ENCODE assay signal across 11 cellular contexts in genomic region chr5:163760498-163760897, GRCh38.
DNase-seq lines count a peak whose midpoint lies in the region; ATAC-seq and TF ChIP-seq lines count a peak whose summit lies in the region.
"Had no signal": no experiment of that assay in that cellular context is flagged by ENCODE, and none has a peak within 500 bp of the region (broad histone marks: within the 10 kb centered on the region; RNA-seq: fewer than 3 reads in every experiment).

No MANE protein-coding gene starts in this region.

- H4K5ac ChIP-seq in IMR-90 (ENCODE audit: low read depth, low read length) = peak overlapping the region; percentile 69; the same call in 1 of the 2 replicates

- dilution Hi-C loops in IMR-90 (cut with HindIII; ENCODE audit: low sequenced_read_pairs, unreplicated experiment) (no loop called here), mammary epithelial cell (cut with HindIII; ENCODE audit: low sequenced_read_pairs) (no loop called here)

- ATAC-seq in IMR-90 (ENCODE audit: low read depth) (peak; percentile 87), HG02840 (IDR thresholded peaks at IDR 0.05; ENCODE audit: low FRiP score, unreplicated experiment) (no peak)

- TF ChIP-seq RAD21 in IMR-90 (IDR thresholded peaks at IDR 0.05; ENCODE audit: low read length) = no peak
- no peak for TF ChIP-seq RAD21 in liver (IDR thresholded peaks at IDR 0.05)

- H4K8ac ChIP-seq in IMR-90 (ENCODE audit: low read depth in 2 of 2, low read length in 2 of 2) = peak overlapping the region; percentile 44 to 69

- H3K9me1 ChIP-seq in IMR-90 (ENCODE audit: insufficient read depth, low read length) = no peaks in the 10 kb centered on the region

- peak overlapping the region; percentile 45 for H2BK20ac ChIP-seq in IMR-90 (ENCODE audit: low read depth, low read length)

- peak overlapping the region; percentile 28; the same call in 1 of the 2 replicates for H3K23ac ChIP-seq in IMR-90 (ENCODE audit: low read depth, low read length)

- intact Hi-C loops in IMR-90 (cut with micrococcal nuclease) (no loop called here), mammary epithelial cell (cut with micrococcal nuclease) (no loop called here), ascending aorta (cut with DNase I) (no loop called here)

- H2BK15ac ChIP-seq in IMR-90 (ENCODE audit: low read depth, low read length) = no peak overlapping the region; the same call in 2 of the 3 replicates

- peak overlapping the region; percentile 76 for H2BK5ac ChIP-seq in IMR-90 (ENCODE audit: low read depth, low read length, poor library complexity, severe bottlenecking)

- H3K14ac ChIP-seq in IMR-90 (replicated peaks; ENCODE audit: low read depth, low read length) = peak overlapping the region; percentile 46

- H3K56ac ChIP-seq in IMR-90 (ENCODE audit: extremely low read depth, insufficient read depth, low read length) = 0 out of 2 replicates have a peak overlapping the region, but pooled peaks have one; percentile 2

- no peaks in the 10 kb centered on the region for H3K79me2 ChIP-seq in mammary epithelial cell (ENCODE audit: insufficient read depth, low read length)

- BruUV-seq in IMR-90 (replicated peaks; lab: Mats Ljungman, UMichigan) = no TSS peak
- no TSS peak for BruUV-seq in mammary epithelial cell (replicated peaks; lab: Mats Ljungman, UMichigan)

- H3K9ac ChIP-seq in IMR-90 (ENCODE audit: low read depth, low read length) (no peak overlapping the region), mammary epithelial cell (ENCODE audit: insufficient read depth, low read length) (no peak overlapping the region), liver (ENCODE audit: low read depth in 1 of 2, low read length in 2 of 2) (no peak overlapping the region)

- H4K20me1 ChIP-seq in IMR-90 (ENCODE audit: insufficient read depth, low read length) = no peaks in the 10 kb centered on the region
- no peaks in the 10 kb centered on the region for H4K20me1 ChIP-seq in mammary epithelial cell (ENCODE audit: insufficient read depth, low read length)

- DNase-seq in AG09309 (ENCODE audit: low read depth) (peak; percentile 90), IMR-90 (peak; percentile 99), mammary epithelial cell (peak; percentile 48), activated gamma-delta T cell treated with Interleukin-2 at 50 U/mL for 16 hours (no peak), ascending aorta (ENCODE audit: low spot score in 2 of 2) (no peak)
- no peak for DNase-seq in effector CD4-positive, alpha-beta T cell
- DNase-seq: activated CD4-positive, alpha-beta memory T cell treated with anti-CD3 and anti-CD28 coated beads, Interleukin-2, amount 10 ng/mL, durations not matched to agents 7 days and 5 days; NCI-H1105 had no signal

- H4K91ac ChIP-seq in IMR-90 (ENCODE audit: insufficient read depth, low read depth, low read length) = peak overlapping the region; percentile 73

- H2AFZ ChIP-seq in IMR-90 (replicated peaks; ENCODE audit: low read length, poor library complexity) = no peak overlapping the region
- no peak overlapping the region for H2AFZ ChIP-seq in mammary epithelial cell (ENCODE audit: low read depth, low read length)

- no peak for TF ChIP-seq POLR2A in IMR-90 (IDR thresholded peaks at IDR 0.05; ENCODE audit: low read depth, low read length)

- no peak overlapping the region for H3K4me3 ChIP-seq in AG09309 (ENCODE audit: control insufficient read depth, low read depth, low read length)
- no peak overlapping the region for H3K4me3 ChIP-seq in IMR-90 (ENCODE audit: insufficient read depth, low read depth, low read length)
- H3K4me3 ChIP-seq in mammary epithelial cell (replicated peaks in 1 of 3; ENCODE audit: insufficient read depth in 1 of 3, low read depth in 2 of 3, low read length in 3 of 3) = no peak overlapping the region
- no peak overlapping the region for H3K4me3 ChIP-seq in liver (ENCODE audit: low read depth in 1 of 3, low read length in 3 of 3)
- H3K4me3 ChIP-seq in ascending aorta = no peak overlapping the region

- CTCF ChIA-PET in IMR-90 (lab: Yijun Ruan, JAX) (no interaction called here), mammary epithelial cell (lab: Charles Lee; ENCODE audit: low non-redundant PET) (no interaction called here)

- H3K27me3 ChIP-seq in IMR-90 (ENCODE audit: control insufficient read depth, insufficient read depth, low read length) (no peaks in the 10 kb centered on the region), mammary epithelial cell (ENCODE audit: insufficient read depth, low read length) (peaks cover 2% of the 10 kb centered on the region), liver (ENCODE audit: control insufficient read depth in 4 of 4, insufficient read depth in 4 of 4, low read length in 3 of 4) (no peaks in the 10 kb centered on the region), ascending aorta (no peaks in the 10 kb centered on the region)
- H3K27me3 ChIP-seq: neutrophil had no signal

- no peak overlapping the region for H3K27ac ChIP-seq in IMR-90 (ENCODE audit: insufficient read depth, low read length)
- H3K27ac ChIP-seq in mammary epithelial cell (ENCODE audit: insufficient read depth, low read depth, low read length) = no peak overlapping the region
- H3K27ac ChIP-seq in liver (ENCODE audit: low read depth in 1 of 2, low read length in 2 of 2) = no peak overlapping the region
- H3K27ac ChIP-seq in ascending aorta = no peak overlapping the region
- H3K27ac ChIP-seq: neutrophil had no signal

- no peak overlapping the region for H2AK5ac ChIP-seq in IMR-90 (ENCODE audit: low read depth, low read length)

- H3K4me2 ChIP-seq in IMR-90 (ENCODE audit: low read depth, low read length) (no peak overlapping the region), mammary epithelial cell (ENCODE audit: insufficient read depth, low read depth, low read length) (no peak overlapping the region)

- H3K4ac ChIP-seq in IMR-90 (ENCODE audit: low read depth, low read length) = peak overlapping the region; percentile 73

- WGBS in IMR-90 (ENCODE audit: extremely low coverage in 2 of 2, insufficient read length in 1 of 2), 2 experiments = no CpG with 5 or more reads among the region's 3 CpGs
- 35% methylated on average over 3 of the region's 3 CpGs for WGBS in mammary epithelial cell (ENCODE audit: low coverage, missing lambda C conversion rate)
- 6% methylated on average over 3 of the region's 3 CpGs for WGBS in liver

- TF ChIP-seq CTCF in AG09309 (IDR thresholded peaks at IDR 0.05; ENCODE audit: control insufficient read depth, insufficient read depth, low read depth, low read length, missing control alignments) (no peak), IMR-90 (conservative IDR thresholded peaks at IDR 0.05; ENCODE audit: low read depth, low read length) (no peak), mammary epithelial cell (conservative IDR thresholded peaks at IDR 0.05 in 1 of 2, IDR thresholded peaks at IDR 0.05 in 1 of 2; ENCODE audit: extremely low read depth in 1 of 2, insufficient read depth in 1 of 2, low read depth in 1 of 2, low read length in 2 of 2) (no peak), liver (IDR thresholded peaks at IDR 0.05; ENCODE audit: low read depth, low read length, missing input control) (no peak), ascending aorta (IDR thresholded peaks at IDR 0.05) (no peak)

- H3K4me1 ChIP-seq in IMR-90 (ENCODE audit: control insufficient read depth, insufficient read depth, low read length) (peaks cover 5% of the 10 kb centered on the region; the same call in 1 of the 2 replicates), mammary epithelial cell (ENCODE audit: insufficient read depth, low read length) (no peaks in the 10 kb centered on the region), liver (ENCODE audit: control insufficient read depth in 4 of 4, insufficient read depth in 4 of 4, low read length in 3 of 4) (no peaks in the 10 kb centered on the region), ascending aorta (no peaks in the 10 kb centered on the region)

- no peaks in the 10 kb centered on the region for H3K79me1 ChIP-seq in IMR-90 (ENCODE audit: low read depth in 1 of 2, low read length in 2 of 2)

- in situ Hi-C loops in IMR-90 (cut with MboI; ENCODE audit: low sequenced_read_pairs) = no loop called here
- in situ Hi-C loops in mammary epithelial cell (cut with MboI; ENCODE audit: low sequenced_read_pairs in 2 of 2) = no loop called here

- H2AK9ac ChIP-seq in IMR-90 (replicated peaks; ENCODE audit: low read depth, low read length, poor library complexity) = no peak overlapping the region

- H2BK120ac ChIP-seq in IMR-90 (ENCODE audit: low read depth, low read length) = peak overlapping the region; percentile 77

- H3K9me3 ChIP-seq in IMR-90 (ENCODE audit: control insufficient read depth, insufficient read depth, low read length) (no peaks in the 10 kb centered on the region; the same call in 1 of the 2 replicates), mammary epithelial cell (replicated peaks; ENCODE audit: insufficient read depth, low read length) (no peaks in the 10 kb centered on the region), liver (ENCODE audit: control insufficient read depth in 4 of 4, low read length in 3 of 4) (no peaks in the 10 kb centered on the region), ascending aorta (no peaks in the 10 kb centered on the region)
- H3K9me3 ChIP-seq: neutrophil had no signal

- peak overlapping the region; percentile 82 for H3K18ac ChIP-seq in IMR-90 (ENCODE audit: low read depth, low read length)

- H3K36me3 ChIP-seq in IMR-90 (ENCODE audit: control insufficient read depth, insufficient read depth, low read length) = no peaks in the 10 kb centered on the region
- H3K36me3 ChIP-seq in mammary epithelial cell (ENCODE audit: insufficient read depth, low read length) = no peaks in the 10 kb centered on the region
- H3K36me3 ChIP-seq in liver (ENCODE audit: control insufficient read depth in 4 of 4, insufficient read depth in 3 of 4, low read depth in 1 of 4, low read length in 3 of 4) = no peaks in the 10 kb centered on the region
- no peaks in the 10 kb centered on the region for H3K36me3 ChIP-seq in ascending aorta
- H3K36me3 ChIP-seq: neutrophil had no signal

- POLR2A ChIA-PET in IMR-90 (lab: Charles Lee; ENCODE audit: unreplicated experiment) = no interaction called here

TF ChIP-seq in liver, 16 proteins besides CTCF, POLR2A, EP300 and RAD21:
- TF ChIP-seq FOXA2 (IDR thresholded peaks at IDR 0.05) (peak; percentile 23), ZBTB33 (IDR thresholded peaks at IDR 0.05) (no peak)

Comparison
In these comparisons a context has a peak if more than half of its experiments do, and no peak if none do; other contexts are left out.
1. DNase-seq: peak in AG09309 (single experiment), IMR-90 (single experiment) and mammary epithelial cell (single experiment); none in effector CD4-positive, alpha-beta T cell (single experiment), activated gamma-delta T cell treated with Interleukin-2 at 50 U/mL for 16 hours (single experiment) and ascending aorta (0 of 2).